8 cellular contexts compared by ENCODE assay signal in genomic region chr10:100346765-100347567, GRCh38. TPM values are rescaled to one million over a fixed set of nuclear protein-coding genes. Genes with fewer than 3 reads are reported as not detected.
DNase-seq lines count a peak whose midpoint lies in the region; ATAC-seq, FAIRE-seq and TF ChIP-seq lines count a peak whose summit lies in the region.

TSS of gene SCD (plus strand) at chr10:100347233. CDS start at chr10:100347505, 272 bp downstream.

- H3K27ac ChIP-seq in SU-DHL-6 (ENCODE audit: low read depth, low read length) (peak within 1 kb of the TSS; percentile 81), pancreas (peak within 1 kb of the TSS in 1 of 4 donors; percentile 50), thyroid gland (no peak within 1 kb of the TSS)

- H3K9me3 ChIP-seq in SU-DHL-6 (ENCODE audit: insufficient read depth, low read length) (no peaks in the 10 kb centered on the region), pancreas (no peaks in the 10 kb centered on the region), thyroid gland (no peaks in the 10 kb centered on the region)

- peaks cover 41% of the 10 kb centered on the region for H3K4me1 Mint-ChIP-seq in activated naive CD8-positive, alpha-beta T cell treated with anti-CD3 and anti-CD28 coated beads, Interleukin-2, amount 10 ng/mL, durations not matched to agents 7 days and 5 days

- peak within 1 kb of the TSS; percentile 86 for H3K4me3 ChIP-seq in GM12875 (ENCODE audit: low read depth, low read length)
- peak within 1 kb of the TSS; percentile 77 for H3K4me3 ChIP-seq in SU-DHL-6 (ENCODE audit: insufficient read depth, low read length, poor library complexity, severe bottlenecking)
- peak within 1 kb of the TSS; percentile 24 to 60 (median 42) for H3K4me3 ChIP-seq in pancreas
- peak within 1 kb of the TSS; percentile 4 to 50 (median 19) for H3K4me3 ChIP-seq in thyroid gland (replicated peaks in 1 of 3)

- H3K9ac ChIP-seq in SU-DHL-6 (ENCODE audit: low read length): peak within 1 kb of the TSS; percentile 95

- ATAC-seq in HG02763 (IDR thresholded peaks at IDR 0.05; ENCODE audit: unreplicated experiment) (peak; percentile 88), Right ventricle myocardium superior (ENCODE audit: poor library complexity) (peak; percentile 90), pancreas (peak; percentile 65 to 88 (median 86))
- peak; percentile 91 for ATAC-seq in activated naive CD8-positive, alpha-beta T cell treated with anti-CD3 and anti-CD28 coated beads, Interleukin-2, amount 10 ng/mL, durations not matched to agents 7 days and 5 days (ENCODE audit: low read depth)

- H3K36me3 Mint-ChIP-seq in activated naive CD8-positive, alpha-beta T cell treated with anti-CD3 and anti-CD28 coated beads, Interleukin-2, amount 10 ng/mL, durations not matched to agents 7 days and 5 days: peaks cover 43% of the 10 kb centered on the region

- TF ChIP-seq CTCF in GM12875 (IDR thresholded peaks at IDR 0.05; ENCODE audit: borderline replicate concordance, insufficient read depth, low read depth, low read length) (no peak), SU-DHL-6 (IDR thresholded peaks at IDR 0.05; ENCODE audit: insufficient read depth, low read length, poor library complexity, severe bottlenecking) (no peak), pancreas (IDR thresholded peaks at IDR 0.05) (no peak), thyroid gland (IDR thresholded peaks at IDR 0.05) (no peak)

- no peak for FAIRE-seq in pancreas (lab: Jason Lieb, UNC)

- H3K9me3 Mint-ChIP-seq in activated naive CD8-positive, alpha-beta T cell treated with anti-CD3 and anti-CD28 coated beads, Interleukin-2, amount 10 ng/mL, durations not matched to agents 7 days and 5 days: no peaks in the 10 kb centered on the region

- TF ChIP-seq POLR2A in thyroid gland (IDR thresholded peaks at IDR 0.05): peak in 1 of 2 donors; percentile 39

- peak within 1 kb of the TSS; percentile 75 for H3K27ac Mint-ChIP-seq in activated naive CD8-positive, alpha-beta T cell treated with anti-CD3 and anti-CD28 coated beads, Interleukin-2, amount 10 ng/mL, durations not matched to agents 7 days and 5 days

- no peaks in the 10 kb centered on the region for H3K9me2 ChIP-seq in SU-DHL-6 (replicated peaks; ENCODE audit: insufficient read depth, low read length)

- peaks cover 34% of the 10 kb centered on the region for H3K36me3 ChIP-seq in SU-DHL-6 (ENCODE audit: low read length)
- H3K36me3 ChIP-seq in pancreas: no peaks in the 10 kb centered on the region
- H3K36me3 ChIP-seq in thyroid gland: no peaks in the 10 kb centered on the region

- peaks cover 8% of the 10 kb centered on the region; the same call in 1 of the 2 replicates for H3F3A ChIP-seq in SU-DHL-6 (ENCODE audit: insufficient read depth)

- peaks cover 19% of the 10 kb centered on the region for H4K20me1 ChIP-seq in SU-DHL-6 (ENCODE audit: low read depth, low read length)

- DNase-seq in NCI-H1417 (lab: John Stamatoyannopoulos, UW): peak; percentile 77 to 92 (median 80)
- DNase-seq in activated naive CD8-positive, alpha-beta T cell treated with anti-CD3 and anti-CD28 coated beads, Interleukin-2, amount 10 ng/mL, durations not matched to agents 7 days and 5 days: peak; percentile 81
- peak; percentile 87 for DNase-seq in Right ventricle myocardium superior
- DNase-seq in pancreas: peak; percentile 58 to 78 (median 68)
- DNase-seq in thyroid gland: peak; percentile 45 to 61

- H3K79me2 ChIP-seq in SU-DHL-6 (ENCODE audit: insufficient read depth, low read length): peaks cover 50% of the 10 kb centered on the region

- no peak within 1 kb of the TSS for H2AFZ ChIP-seq in SU-DHL-6 (ENCODE audit: low read depth, low read length, severe bottlenecking)

- H3K27me3 ChIP-seq in SU-DHL-6 (ENCODE audit: low read length) (no peaks in the 10 kb centered on the region), pancreas (no peaks in the 10 kb centered on the region), thyroid gland (no peaks in the 10 kb centered on the region)

- WGBS in pancreas, 2 donors: 0 to 1% methylated on average over 67 to 73 of the region's 73 CpGs
- WGBS in thyroid gland, 2 donors: 0 to 2% methylated on average over 34 to 37 of the region's 73 CpGs

- intact Hi-C loops in Right ventricle myocardium superior (cut with DNase I): loop anchor here (10.0 kb wide), 1 partner anchor 168 kb away; the partner anchor contains the start of gene SEC31B
- intact Hi-C loops in pancreas (cut with DNase I): loop anchor here in 2 of 3 donors (5.0 to 10.0 kb wide), 3 partner anchors 85 to 178 kb away; partner anchors contain the start of gene NDUFB8 (in 1 of the 2)
- intact Hi-C loops in thyroid gland (cut with DNase I): no loop called here

- H3K4me3 Mint-ChIP-seq in activated naive CD8-positive, alpha-beta T cell treated with anti-CD3 and anti-CD28 coated beads, Interleukin-2, amount 10 ng/mL, durations not matched to agents 7 days and 5 days: peak within 1 kb of the TSS; percentile 100

- POLR2A ChIA-PET in activated naive CD8-positive, alpha-beta T cell treated with anti-CD3 and anti-CD28 coated beads, Interleukin-2, amount 10 ng/mL, durations not matched to agents 7 days and 5 days (lab: Charles Lee): interaction anchor here (0.6 to 11.4 kb wide), 13 partner anchors 13 to 189 kb away, joined by 3 to 131 read pairs (median 6); partner anchors contain the start of genes BLOC1S2 and HIF1AN

- H3K4me1 ChIP-seq in pancreas: no peaks in the 10 kb centered on the region
- H3K4me1 ChIP-seq in thyroid gland: peaks cover 4 to 15% of the 10 kb centered on the region in 2 donors

- no peaks in the 10 kb centered on the region for H3K27me3 Mint-ChIP-seq in activated naive CD8-positive, alpha-beta T cell treated with anti-CD3 and anti-CD28 coated beads, Interleukin-2, amount 10 ng/mL, durations not matched to agents 7 days and 5 days

- peak within 1 kb of the TSS; percentile 93 for H3K4me2 ChIP-seq in SU-DHL-6 (ENCODE audit: low read depth, low read length, poor library complexity, severe bottlenecking)

RNA-seq across cellular contexts. Expression of gene SCD, which starts in this region (rescaled TPM):
- total RNA-seq in activated naive CD8-positive, alpha-beta T cell treated with anti-CD3 and anti-CD28 coated beads, Interleukin-2, amount 10 ng/mL, durations not matched to agents 7 days and 5 days: 100 to 1,000 TPM; 212 to 220 TPM
- total RNA-seq in Right ventricle myocardium superior (21.2 TPM), pancreas (10 to 100 TPM in 3 of 6 donors, 1 to 10 TPM in 3; 1.9 to 87.6 (median 9.7) TPM), thyroid gland (10 to 100 TPM in 1 of 4 donors, 1 to 10 TPM in 3; 2.2 to 29.7 (median 5.1) TPM)
- polyA plus RNA-seq in pancreas: 10 to 100 TPM; 10.9 to 30.1 TPM

Comparison
In these comparisons a context has a peak if more than half of its experiments do, and no peak if none do; other contexts are left out.
1. H3K4me3 ChIP-seq: peak in every context shown above with its lines; median percentile 86 in GM12875; 77 in SU-DHL-6; 42 in pancreas; 19 in thyroid gland.